8 cellular contexts compared by ENCODE assay signal in genomic region chr11:61161190-61162091, GRCh38. TPM values are rescaled to one million over a fixed set of nuclear protein-coding genes. Genes with fewer than 3 reads are reported as not detected.
A peak's percentile ranks its signal among the peaks of the same experiment; 100 is the strongest.
DNase-seq lines count a peak whose midpoint lies in the region; ATAC-seq, FAIRE-seq and TF ChIP-seq lines count a peak whose summit lies in the region.

VPS37C (minus strand) TSS chr11:61161426; CDS start chr11:61138829, 22,597 bp downstream.

- H3K27ac ChIP-seq in kidney (ENCODE audit: low read depth in 2 of 2, low read length in 2 of 2) = peak within 1 kb of the TSS; percentile 92 to 97

- DNase-seq in AML-193 (lab: John Stamatoyannopoulos, UW) (peak; percentile 62 to 66), NCI-H460 (ENCODE audit: extremely low read depth, low read depth) (peak; percentile 75), cerebellar nuclear complex (lab: John Stamatoyannopoulos, UW) (peak; percentile 36 to 80), kidney (peak; percentile 97)
- DNase-seq in activated CD4-positive, alpha-beta T cell treated with anti-CD3 and anti-CD28 coated beads for 1 hour = peak; percentile 88
- peak; percentile 87 to 89 for DNase-seq in stimulated activated CD4-positive, alpha-beta T cell treated with anti-CD3 and anti-CD28 coated beads, Interleukin-15, amount 100 ng/mL, for 1 hour (ENCODE audit: low read depth in 1 of 2, low spot score in 1 of 2)

- intact Hi-C loops in kidney (cut with DNase I) = no loop called here

- FAIRE-seq in kidney (lab: Jason Lieb, UNC) = no peak

- H3K4me1 ChIP-seq in kidney (ENCODE audit: control insufficient read depth in 1 of 2, insufficient read depth in 1 of 2, low read depth in 1 of 2, low read length in 2 of 2) = peaks cover 12 to 23% of the 10 kb centered on the region in 2 donors

- peak within 1 kb of the TSS; percentile 83 to 85 for H3K9ac ChIP-seq in kidney (ENCODE audit: low read length in 2 of 2)

- TF ChIP-seq POLR2A in GM19099 (IDR thresholded peaks at IDR 0.05; ENCODE audit: extremely low read depth, insufficient read length, low read depth) = peak; percentile 87

- no peaks in the 10 kb centered on the region for H3K36me3 ChIP-seq in kidney (ENCODE audit: control insufficient read depth in 1 of 2, insufficient read depth in 2 of 2, low read length in 2 of 2)

- no peak for TF ChIP-seq CTCF in kidney (IDR thresholded peaks at IDR 0.05; ENCODE audit: borderline replicate concordance, extremely low read depth, insufficient read depth)

- H3K4me3 ChIP-seq in kidney (ENCODE audit: low read length in 2 of 2) = peak within 1 kb of the TSS; percentile 89

- peak; percentile 77 for ATAC-seq in HG03354 (IDR thresholded peaks at IDR 0.05; ENCODE audit: poor library complexity, severe bottlenecking, unreplicated experiment)

- no peaks in the 10 kb centered on the region for H3K9me3 ChIP-seq in kidney (ENCODE audit: control insufficient read depth in 1 of 2, low read length in 2 of 2)

RNA-seq across cellular contexts. Expression of gene VPS37C, which starts in this region (rescaled TPM):
- 22.9 and 23.7 TPM in 2 replicates for total RNA-seq in NCI-H460 (2014; rRNA removed; shearing (Covaris generic))
- 16.9 and 22.1 TPM in 2 replicates for polyA plus RNA-seq in NCI-H460 (2014; cell fraction: nucleus; rRNA removed)
- 31.8 TPM for total RNA-seq in kidney
- polyA plus RNA-seq in kidney (ENCODE audit: insufficient read depth, low read depth, low replicate concordance) = 13.9 TPM

Comparison
In these comparisons a context has a peak if more than half of its experiments do, and no peak if none do; other contexts are left out.
1. Peak in every context shown above with its lines: DNase-seq, ATAC-seq, H3K4me3 ChIP-seq and H3K27ac ChIP-seq.